In genomic region chr17:31308935-31309334, GRCh38 we compare ENCODE assay signal across 14 cellular contexts. TPM values are rescaled to one million over a fixed set of nuclear protein-coding genes. Genes with fewer than 3 reads are reported as not detected.
A peak's percentile ranks its signal among the peaks of the same experiment; 100 is the strongest.
DNase-seq lines count a peak whose midpoint lies in the region; ATAC-seq and TF ChIP-seq lines count a peak whose summit lies in the region.
"Had no signal": no experiment of that assay in that cellular context is flagged by ENCODE, and none has a peak within 500 bp of the region (broad histone marks: within the 10 kb centered on the region; RNA-seq: fewer than 3 reads in every experiment).

No MANE protein-coding gene starts in this region.

- no peaks in the 10 kb centered on the region for H3K36me3 Mint-ChIP-seq in GM23338 (ENCODE audit: low read depth)

- peak overlapping the region; percentile 76 for H3K4me3 ChIP-seq in DOHH2 (ENCODE audit: low read length)
- H3K4me3 ChIP-seq in colonic mucosa: no peak overlapping the region
- H3K4me3 ChIP-seq in spleen: peak overlapping the region in 6 of 8 donors; percentile 41 to 73 (median 48)
- no peak overlapping the region for H3K4me3 ChIP-seq in GM23338

- no peaks in the 10 kb centered on the region for H3K9me3 Mint-ChIP-seq in GM23338
- H3K9me3 Mint-ChIP-seq: endodermal cell had no signal

- H4K20me1 ChIP-seq in DOHH2 (ENCODE audit: control insufficient read depth, insufficient read depth, low read depth, low read length) (no peaks in the 10 kb centered on the region), GM23338 (replicated peaks; ENCODE audit: insufficient read depth) (no peaks in the 10 kb centered on the region; the same call in 1 of the 2 replicates)

- peaks cover 9% of the 10 kb centered on the region for H3K4me1 Mint-ChIP-seq in GM23338
- H3K4me1 Mint-ChIP-seq: endodermal cell had no signal

- H3K27ac ChIP-seq in DOHH2 (ENCODE audit: low read depth, low read length): peak overlapping the region; percentile 97
- peak overlapping the region; percentile 53 for H3K27ac ChIP-seq in colonic mucosa
- peak overlapping the region; percentile 9 to 94 (median 90) for H3K27ac ChIP-seq in spleen
- H3K27ac ChIP-seq in GM23338 (ENCODE audit: low read depth): no peak overlapping the region

- no peaks in the 10 kb centered on the region for H3K27me3 Mint-ChIP-seq in GM23338 (ENCODE audit: insufficient read depth, low read depth, poor library complexity)

- H3K9me3 ChIP-seq in DOHH2 (ENCODE audit: control insufficient read depth, insufficient read depth, low read length) (no peaks in the 10 kb centered on the region), colonic mucosa (no peaks in the 10 kb centered on the region), spleen (no peaks in the 10 kb centered on the region)
- H3K9me3 ChIP-seq: stomach had no signal

- H3F3A ChIP-seq in DOHH2 (ENCODE audit: control insufficient read depth, insufficient read depth): peaks cover 51% of the 10 kb centered on the region
- no peaks in the 10 kb centered on the region for H3F3A ChIP-seq in GM23338 (replicated peaks; ENCODE audit: low read depth)

- H3K36me3 ChIP-seq in DOHH2 (ENCODE audit: control insufficient read depth, low read length): peaks cover 69% of the 10 kb centered on the region
- no peaks in the 10 kb centered on the region for H3K36me3 ChIP-seq in colonic mucosa
- peaks cover 0 to 42% (median 23%) of the 10 kb centered on the region in 6 donors for H3K36me3 ChIP-seq in spleen
- H3K36me3 ChIP-seq in GM23338 (ENCODE audit: insufficient read depth): no peaks in the 10 kb centered on the region

- H3K9ac ChIP-seq in colonic mucosa (ENCODE audit: low read depth in 2 of 2, low read length in 2 of 2): peak overlapping the region in 1 of 2 donors; percentile 58

- intact Hi-C loops in colonic mucosa (cut with DNase I) (no loop called here), spleen (cut with DNase I; ENCODE audit: low total_unique reads) (loop anchor here (10.0 kb wide), 1 partner anchor 64 kb away; no protein-coding TSS in a partner anchor)

- no peak overlapping the region for H3K4me3 Mint-ChIP-seq in GM23338
- H3K4me3 Mint-ChIP-seq: endodermal cell had no signal

- no peak for TF ChIP-seq POLR2A in spleen (IDR thresholded peaks at IDR 0.05)

- no peak overlapping the region for H3K27ac Mint-ChIP-seq in GM23338
- H3K27ac Mint-ChIP-seq: endodermal cell had no signal

- no peak overlapping the region for H2AFZ ChIP-seq in GM23338

- peaks cover 85% of the 10 kb centered on the region for H3K79me2 ChIP-seq in DOHH2 (ENCODE audit: control insufficient read depth, low read length)
- no peaks in the 10 kb centered on the region for H3K79me2 ChIP-seq in GM23338 (replicated peaks; ENCODE audit: insufficient read depth)

- ATAC-seq in GM23338: no peak
- ATAC-seq: left lobe of liver had no signal

- TF ChIP-seq CTCF in DOHH2 (IDR thresholded peaks at IDR 0.05; ENCODE audit: low read depth, low read length, poor library complexity, severe bottlenecking): no peak
- no peak for TF ChIP-seq CTCF in colonic mucosa (IDR thresholded peaks at IDR 0.05)
- no peak for TF ChIP-seq CTCF in spleen (IDR thresholded peaks at IDR 0.05 in 8 of 11, conservative IDR thresholded peaks at IDR 0.05 in 3 of 11)
- no peak for TF ChIP-seq CTCF in GM23338 (conservative IDR thresholded peaks at IDR 0.05; ENCODE audit: low read depth in 2 of 2)

- H3K27me3 ChIP-seq in DOHH2 (ENCODE audit: control insufficient read depth, low read length) (no peaks in the 10 kb centered on the region), colonic mucosa (no peaks in the 10 kb centered on the region), spleen (replicated peaks in 1 of 7) (no peaks in the 10 kb centered on the region), GM23338 (ENCODE audit: insufficient read depth) (no peaks in the 10 kb centered on the region)
- H3K27me3 ChIP-seq: stomach had no signal

- H3K4me2 ChIP-seq in DOHH2 (ENCODE audit: low read length) (peak overlapping the region; percentile 88), GM23338 (no peak overlapping the region)

- DNase-seq in NCI-H526 treated with DMSO at 0.1 percent for 48 hours (lab: John Stamatoyannopoulos, UW) (peak; percentile 31), colonic mucosa (no peak), spleen (no peak), HuH-7.5 (ENCODE audit: low spot score) (no peak), NCI-H1048 (lab: John Stamatoyannopoulos, UW) (no peak), GM23338 (ENCODE audit: low spot score) (no peak)
- DNase-seq: activated CD4-positive, alpha-beta T cell treated with anti-CD3 and anti-CD28 coated beads, Interleukin-2, amount 50 U/mL, for 1 hour; endodermal cell; NCI-H82; stomach had no signal

- H3K9me2 ChIP-seq in DOHH2 (replicated peaks; ENCODE audit: control insufficient read depth, low read length): no peaks in the 10 kb centered on the region
- peaks cover 7% of the 10 kb centered on the region; the same call in 1 of the 2 replicates for H3K9me2 ChIP-seq in GM23338 (ENCODE audit: insufficient read depth)

- 20 to 40% (median 23%) methylated on average over 1 of the region's 1 CpG for WGBS in spleen, 5 donors

- peaks cover 53% of the 10 kb centered on the region for H3K4me1 ChIP-seq in DOHH2 (ENCODE audit: control insufficient read depth, low read length)
- no peaks in the 10 kb centered on the region for H3K4me1 ChIP-seq in colonic mucosa
- H3K4me1 ChIP-seq in spleen: peaks cover 16 to 75% (median 40%) of the 10 kb centered on the region in 6 donors
- H3K4me1 ChIP-seq in GM23338 (ENCODE audit: insufficient read depth): peaks cover 5% of the 10 kb centered on the region; the same call in 1 of the 2 replicates

TF ChIP-seq in GM23338, 12 proteins besides CTCF, POLR2A, EP300 and RAD21 (continues in another document):
- TF ChIP-seq ZNF114 (CRISPR knock-in tag; IDR thresholded peaks at IDR 0.05) (no peak), POLR2AphosphoS5 (IDR thresholded peaks at IDR 0.05; ENCODE audit: low read depth) (no peak), EZH2phosphoT487 (IDR thresholded peaks at IDR 0.05; ENCODE audit: unreplicated experiment) (no peak), REST (IDR thresholded peaks at IDR 0.05; ENCODE audit: unreplicated experiment) (no peak), ZNF331 (CRISPR knock-in tag; IDR thresholded peaks at IDR 0.05; ENCODE audit: low read depth) (no peak), STAT1 (IDR thresholded peaks at IDR 0.05; ENCODE audit: unreplicated experiment) (no peak)

RNA-seq across cellular contexts. Expression of gene EVI2B, which starts 4.9 kb away (rescaled TPM):
- total RNA-seq in colonic mucosa: 1 to 10 TPM; 2.2 to 8.5 TPM
- total RNA-seq in spleen: 100 to 1,000 TPM; 115 to 220 (median 166) TPM
- 100 to 1,000 TPM; 109 to 154 (median 123) TPM for polyA plus RNA-seq in spleen
- not detected in 2 replicates for total RNA-seq in GM23338 (2014; rRNA removed; shearing (Covaris generic))
- 0.18 TPM in 1 of 2 replicates, not detected in the other for polyA plus RNA-seq in GM23338 (2016; fragmentation: Nextera tagmentation; extraction: Ambion mirVana)
- total RNA-seq: endodermal cell, osteocyte had no signal

RNA-seq across cellular contexts. Expression of gene OMG, which starts 11.9 kb away (rescaled TPM):
- under 1 TPM in 1 of 2 donors, not detected in 1; 0.40 TPM for total RNA-seq in colonic mucosa
- total RNA-seq in spleen: 10 to 100 TPM in 1 of 7 donors, 1 to 10 TPM in 3, under 1 TPM in 2, not detected in 1; 0.44 to 14.5 (median 4.3) TPM
- 1 to 10 TPM in 1 of 3 donors, under 1 TPM in 2; 0.41 to 7.3 (median 0.94) TPM for polyA plus RNA-seq in spleen
- total RNA-seq in GM23338 (2014; rRNA removed; shearing (Covaris generic)): not detected in 2 replicates
- polyA plus RNA-seq in GM23338 (2016; fragmentation: Nextera tagmentation; extraction: Ambion mirVana): 0.71 and 1.3 TPM in 2 replicates
- total RNA-seq: endodermal cell, H4, osteocyte had no signal

RNA-seq across cellular contexts. Expression of gene EVI2A, which starts 12.5 kb away (rescaled TPM):
- 1 to 10 TPM; 2.6 to 7.4 TPM for total RNA-seq in colonic mucosa
- 10 to 100 TPM; 27.0 to 52.8 (median 31.9) TPM for total RNA-seq in spleen
- 10 to 100 TPM; 46.8 to 79.7 (median 68.0) TPM for polyA plus RNA-seq in spleen
- not detected in 2 replicates for total RNA-seq in GM23338 (2014; rRNA removed; shearing (Covaris generic))
- polyA plus RNA-seq in GM23338 (2016; fragmentation: Nextera tagmentation; extraction: Ambion mirVana): 0.96 and 1.3 TPM in 2 replicates
- total RNA-seq: endodermal cell, osteocyte had no signal

Comparison
In these comparisons a context has a peak if more than half of its experiments do, and no peak if none do; other contexts are left out.
1. H3K4me3 ChIP-seq: peak in DOHH2 (single experiment) and spleen (6 of 8); none in colonic mucosa (single experiment) and GM23338 (single experiment).
2. RNA of gene EVI2B, which starts 4.9 kb away (total RNA-seq): 115 to 220 TPM in spleen; 2.2 to 8.5 TPM in colonic mucosa and not detected in GM23338; every median in the first group is over 10 times any median in the second.